Comparison of ENCODE assay signal across 8 cellular contexts in the genomic region with DNA sequence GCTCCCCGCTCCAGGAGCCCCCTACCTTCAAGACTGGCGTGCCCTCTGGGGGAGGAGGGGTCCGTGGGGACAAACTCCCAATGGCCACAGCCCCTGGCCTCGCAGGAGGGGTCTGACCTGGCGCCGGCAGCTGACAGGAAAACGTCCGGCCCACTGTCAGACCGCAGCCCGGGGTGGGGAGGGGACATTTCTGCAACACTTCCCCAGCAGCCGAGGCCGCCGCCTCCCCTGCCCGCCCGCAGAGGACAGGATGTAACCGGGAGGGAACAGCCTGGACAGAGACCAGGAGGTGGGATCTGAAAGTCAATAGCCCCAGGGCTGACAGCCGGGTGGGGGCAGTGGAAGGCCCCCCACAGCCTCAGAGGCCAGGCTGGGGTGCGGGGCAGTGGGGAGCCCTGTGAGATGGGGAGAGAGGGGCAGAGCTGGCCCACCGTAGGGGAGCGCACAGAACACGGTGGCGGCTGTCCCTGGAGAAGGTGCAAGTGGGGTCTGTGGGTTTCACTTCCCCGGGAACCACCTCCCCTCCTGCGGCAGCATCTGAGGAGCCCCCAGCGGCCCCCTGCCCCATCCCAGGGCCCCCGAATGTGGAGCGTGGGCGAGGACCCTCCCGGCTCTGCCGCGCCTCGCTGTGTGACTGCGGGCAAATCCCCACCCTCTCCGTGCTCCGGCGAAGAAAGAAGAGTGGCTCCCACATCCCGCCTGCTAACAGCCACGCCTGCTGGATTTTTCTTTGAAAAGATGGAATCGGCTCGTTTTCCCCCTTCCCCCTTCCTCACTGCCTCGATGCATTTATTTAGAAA. TPM values are rescaled to one million over a fixed set of nuclear protein-coding genes. Genes with fewer than 3 reads are reported as not detected.
DNase-seq lines count a peak whose midpoint lies in the region; ATAC-seq and TF ChIP-seq lines count a peak whose summit lies in the region.

A gene with protein sequence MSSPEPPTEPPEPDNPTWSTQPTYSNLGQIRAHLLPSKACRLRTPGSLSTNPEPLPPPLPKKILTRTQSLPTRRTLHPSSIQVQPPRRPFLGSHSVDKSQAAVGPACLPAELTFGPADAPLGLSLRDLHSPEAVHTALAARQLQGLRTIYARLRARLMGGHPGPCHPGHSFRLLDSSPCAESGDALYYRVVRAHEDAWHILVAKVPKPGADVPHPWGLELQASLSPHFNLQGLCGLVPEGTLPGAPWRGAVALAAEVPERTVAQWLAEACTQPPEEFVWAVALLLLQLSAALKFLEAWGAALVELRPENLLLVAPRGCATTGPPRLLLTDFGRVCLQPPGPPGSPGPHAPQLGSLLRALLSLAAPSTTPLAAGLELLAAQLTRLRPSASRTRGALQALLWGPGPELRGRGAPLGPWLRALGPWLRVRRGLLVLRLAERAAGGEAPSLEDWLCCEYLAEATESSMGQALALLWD (minus strand): TSS at position 114 of the 800 bp plus-strand sequence. CDS start 1,244 bp downstream, outside the sequence.

- no peaks in the 10 kb centered on the region for H3K9me3 Mint-ChIP-seq in MCF 10A (ENCODE audit: unreplicated experiment)
- no peaks in the 10 kb centered on the region for H3K9me3 Mint-ChIP-seq in activated naive CD4-positive, alpha-beta T cell treated with anti-CD3 and anti-CD28 coated beads, Interleukin-2, amount 50 U/mL, for 24 hours

- no peak within 1 kb of the TSS for H2AFZ ChIP-seq in hepatocyte

- H3K36me3 ChIP-seq in breast epithelium = no peaks in the 10 kb centered on the region
- H3K36me3 ChIP-seq in hepatocyte (replicated peaks; ENCODE audit: insufficient read depth, low read depth) = no peaks in the 10 kb centered on the region

- BruUV-seq in MCF 10A (replicated peaks; lab: Mats Ljungman, UMichigan) = no TSS peak

- ATAC-seq in HG02970 (IDR thresholded peaks at IDR 0.05; ENCODE audit: low FRiP score, unreplicated experiment) = no peak

- H3K27ac ChIP-seq in breast epithelium (no peak within 1 kb of the TSS), hepatocyte (no peak within 1 kb of the TSS)

- H3K4me1 ChIP-seq in breast epithelium (no peaks in the 10 kb centered on the region), hepatocyte (ENCODE audit: insufficient read depth) (peaks cover 11% of the 10 kb centered on the region)

- POLR2A ChIA-PET in MCF 10A (lab: Yijun Ruan, JAX) = no interaction called here

- no peaks in the 10 kb centered on the region for H3K27me3 Mint-ChIP-seq in MCF 10A (ENCODE audit: insufficient read depth, unreplicated experiment)
- H3K27me3 Mint-ChIP-seq in activated naive CD4-positive, alpha-beta T cell treated with anti-CD3 and anti-CD28 coated beads, Interleukin-2, amount 50 U/mL, for 24 hours = no peaks in the 10 kb centered on the region

- H3K9me2 ChIP-seq in hepatocyte (replicated peaks; ENCODE audit: insufficient read depth) = no peaks in the 10 kb centered on the region

- H3K4me3 ChIP-seq in breast epithelium = peak within 1 kb of the TSS; percentile 31 to 55 (median 38)
- H3K4me3 ChIP-seq in hepatocyte = no peak within 1 kb of the TSS

- H3K27me3 ChIP-seq in breast epithelium (no peaks in the 10 kb centered on the region), hepatocyte (peaks cover 20% of the 10 kb centered on the region)

- no peaks in the 10 kb centered on the region for H4K20me1 ChIP-seq in hepatocyte (ENCODE audit: insufficient read depth, poor library complexity, severe bottlenecking)

- DNase-seq in breast epithelium (ENCODE audit: low spot score in 2 of 2) (no peak), MCF 10A (ENCODE audit: unreplicated experiment) (no peak), hepatocyte (ENCODE audit: low spot score) (no peak), putamen (ENCODE audit: low spot score) (peak; percentile 71), COLO829 (ENCODE audit: low spot score) (no peak), DMS79 treated with DMSO at 0.1 percent for 48 hours (lab: John Stamatoyannopoulos, UW) (no peak)

- no peaks in the 10 kb centered on the region for H3K79me2 ChIP-seq in hepatocyte

- no peaks in the 10 kb centered on the region for H3K4me1 Mint-ChIP-seq in MCF 10A (ENCODE audit: insufficient read depth, unreplicated experiment)
- H3K4me1 Mint-ChIP-seq in activated naive CD4-positive, alpha-beta T cell treated with anti-CD3 and anti-CD28 coated beads, Interleukin-2, amount 50 U/mL, for 24 hours = peaks cover 5% of the 10 kb centered on the region

- no peak within 1 kb of the TSS for H3K4me3 Mint-ChIP-seq in MCF 10A (ENCODE audit: unreplicated experiment)
- H3K4me3 Mint-ChIP-seq in activated naive CD4-positive, alpha-beta T cell treated with anti-CD3 and anti-CD28 coated beads, Interleukin-2, amount 50 U/mL, for 24 hours = peak within 1 kb of the TSS; percentile 72

- H3K9me3 ChIP-seq in breast epithelium (no peaks in the 10 kb centered on the region), hepatocyte (ENCODE audit: low read depth) (no peaks in the 10 kb centered on the region)

- H3K4me2 ChIP-seq in hepatocyte = peak within 1 kb of the TSS; percentile 84

- CTCF ChIA-PET in MCF 10A (lab: Yijun Ruan, JAX) = interaction anchor here (0.6 to 0.8 kb wide), 2 partner anchors 110 to 167 kb away, joined by 3 to 4 read pairs; no protein-coding TSS in a partner anchor

- peaks cover 12% of the 10 kb centered on the region for H3K36me3 Mint-ChIP-seq in MCF 10A (ENCODE audit: insufficient read depth, unreplicated experiment)
- no peaks in the 10 kb centered on the region for H3K36me3 Mint-ChIP-seq in activated naive CD4-positive, alpha-beta T cell treated with anti-CD3 and anti-CD28 coated beads, Interleukin-2, amount 50 U/mL, for 24 hours

- no peak for TF ChIP-seq POLR2A in breast epithelium (IDR thresholded peaks at IDR 0.05)

- intact Hi-C loops in breast epithelium (cut with DNase I; ENCODE audit: low total_unique reads) (no loop called here), MCF 10A (cut with micrococcal nuclease) (no loop called here)

- no peak within 1 kb of the TSS for H3K27ac Mint-ChIP-seq in MCF 10A (ENCODE audit: low read depth, unreplicated experiment)
- H3K27ac Mint-ChIP-seq in activated naive CD4-positive, alpha-beta T cell treated with anti-CD3 and anti-CD28 coated beads, Interleukin-2, amount 50 U/mL, for 24 hours = no peak within 1 kb of the TSS

- TF ChIP-seq CTCF in breast epithelium (IDR thresholded peaks at IDR 0.05) (no peak), MCF 10A (IDR thresholded peaks at IDR 0.05; ENCODE audit: unreplicated experiment) (no peak), hepatocyte (IDR thresholded peaks at IDR 0.05; ENCODE audit: poor library complexity) (no peak)

- 7% methylated on average over 32 of the region's 41 CpGs for whole genome bisulfite sequencing in hepatocyte (ENCODE audit: low lambda C conversion rate, missing lambda C conversion rate)

RNA-seq across cellular contexts. Expression of the gene that starts here (rescaled TPM):
- 1 to 10 TPM in 1 of 3 donors, not detected in 2; 1.8 TPM for total RNA-seq in breast epithelium
- not detected in 2 replicates for total RNA-seq in MCF 10A (2022)
- not detected in 2 replicates for total RNA-seq in hepatocyte
- polyA plus RNA-seq in hepatocyte = 0.15 and 0.57 TPM in 2 replicates
